In genomic region chr11:73660497-73661034, GRCh38 we compare ENCODE assay signal across 8 cellular contexts. TPM values are rescaled to one million over a fixed set of nuclear protein-coding genes. Genes with fewer than 3 reads are reported as not detected.
DNase-seq lines count a peak whose midpoint lies in the region; ATAC-seq and TF ChIP-seq lines count a peak whose summit lies in the region.

No MANE protein-coding gene starts in this region.

- ATAC-seq in HG03159 (IDR thresholded peaks at IDR 0.05; ENCODE audit: unreplicated experiment) (peak; percentile 18), natural killer cell (peak in 1 of 3 donors; percentile 14), GM18870 (IDR thresholded peaks at IDR 0.05; ENCODE audit: unreplicated experiment) (no peak)

- DNase-seq in AG04450 (ENCODE audit: low read depth, low spot score) (no peak), dorsolateral prefrontal cortex (peak in 1 of 10 donors; percentile 51), natural killer cell (no peak), GM20000 (ENCODE audit: low spot score) (no peak), LoVo (ENCODE audit: low spot score) (no peak), NCI-H510A (lab: John Stamatoyannopoulos, UW) (no peak)

- H3K9me3 ChIP-seq in AG04450 (ENCODE audit: control insufficient read depth, insufficient read depth, low read length), result no peaks in the 10 kb centered on the region

- CTCF ChIA-PET in AG04450 (lab: Charles Lee), result interaction anchor here (0.6 to 7.4 kb wide), 44 partner anchors 12 to 801 kb away, joined by 3 to 125 read pairs (median 4); partner anchors contain the start of genes FAM168A and RELT

- peaks cover 0 to 7% of the 10 kb centered on the region in 2 donors for H3K4me1 Mint-ChIP-seq in natural killer cell

- H3K27me3 ChIP-seq in AG04450 (ENCODE audit: control insufficient read depth, insufficient read depth, low read length) (no peaks in the 10 kb centered on the region), dorsolateral prefrontal cortex (no peaks in the 10 kb centered on the region)

- H3K27ac Mint-ChIP-seq in natural killer cell, result no peak overlapping the region

- TF ChIP-seq CTCF in AG04450 (IDR thresholded peaks at IDR 0.05; ENCODE audit: low read depth, low read length), result no peak
- no peak for TF ChIP-seq CTCF in dorsolateral prefrontal cortex (IDR thresholded peaks at IDR 0.05 in 54 of 56, conservative IDR thresholded peaks at IDR 0.05 in 2 of 56; ENCODE audit: low read depth in 1 of 56, partially characterized antibody in 56 of 56)
- TF ChIP-seq CTCF in natural killer cell (IDR thresholded peaks at IDR 0.05), result no peak
- TF ChIP-seq CTCF in GM20000 (IDR thresholded peaks at IDR 0.05; ENCODE audit: extremely low read depth, missing control alignments), result no peak

- H3K4me3 ChIP-seq in AG04450 (ENCODE audit: low read depth, low read length) (peak overlapping the region; percentile 55), dorsolateral prefrontal cortex (peak overlapping the region; percentile 6 to 68 (median 48))

- POLR2A ChIA-PET in AG04450 (lab: Yijun Ruan, JAX), result interaction anchor here (0.6 to 1.4 kb wide), 4 partner anchors 35 to 309 kb away, joined by 3 to 7 read pairs (median 4); no protein-coding TSS in a partner anchor

- intact Hi-C loops in dorsolateral prefrontal cortex (cut with DNase I), result loop anchor here (1.0 to 10.0 kb wide), 6 partner anchors 34 to 271 kb away; no protein-coding TSS in a partner anchor
- intact Hi-C loops in natural killer cell (cut with micrococcal nuclease), result loop anchor here (1.0 to 2.0 kb wide), 3 partner anchors 35 to 354 kb away; no protein-coding TSS in a partner anchor

- no peaks in the 10 kb centered on the region for H3K27me3 Mint-ChIP-seq in natural killer cell (ENCODE audit: low read depth in 2 of 2)

- H3K4me3 Mint-ChIP-seq in natural killer cell, result peak overlapping the region; percentile 55

- no peak overlapping the region for H3K27ac ChIP-seq in AG04450 (ENCODE audit: low read depth, low read length)
- peak overlapping the region in 58 of 59 donors; percentile 53 to 95 (median 84) for H3K27ac ChIP-seq in dorsolateral prefrontal cortex

- H3K9me3 Mint-ChIP-seq in natural killer cell, result no peaks in the 10 kb centered on the region

- no peaks in the 10 kb centered on the region for H3K36me3 Mint-ChIP-seq in natural killer cell

RNA-seq across cellular contexts. Expression of gene PLEKHB1, which starts 14.2 kb away (rescaled TPM):
- polyA plus RNA-seq in AG04450 (2011; rRNA removed), result 0.61 and 0.78 TPM in 2 replicates
- polyA minus RNA-seq in AG04450 (2011; rRNA and poly(A)+ RNA removed), result 0.14 and 0.48 TPM in 2 replicates
- 1,000 to 10,000 TPM in 25 of 120 experiments, 100 to 1,000 TPM in 95; 327 to 1,697 (median 734) TPM for total RNA-seq in dorsolateral prefrontal cortex
- 1 to 10 TPM; 2.9 to 4.3 (median 3.9) TPM for total RNA-seq in natural killer cell

Comparison
In these comparisons a context has a peak if more than half of its experiments do, and no peak if none do; other contexts are left out.
1. RNA of gene PLEKHB1, which starts 14.2 kb away (total RNA-seq): 327 to 1,697 TPM in dorsolateral prefrontal cortex; 2.9 to 4.3 TPM in natural killer cell; every median in the first group is over 10 times any median in the second.